ENCODE assay signal across 14 cellular contexts in genomic region chr3:12440927-12441326, GRCh38. TPM values are rescaled to one million over a fixed set of nuclear protein-coding genes. Genes with fewer than 3 reads are reported as not detected.
DNase-seq lines count a peak whose midpoint lies in the region; ATAC-seq, FAIRE-seq and TF ChIP-seq lines count a peak whose summit lies in the region.
"Had no signal": no experiment of that assay in that cellular context is flagged by ENCODE, and none has a peak within 500 bp of the region (broad histone marks: within the 10 kb centered on the region; RNA-seq: fewer than 3 reads in every experiment).

No MANE protein-coding gene starts in this region.

- H3K9me3 Mint-ChIP-seq in type B pancreatic cell = no peaks in the 10 kb centered on the region
- H3K9me3 Mint-ChIP-seq in stimulated activated naive CD8-positive, alpha-beta T cell treated with anti-CD3 and anti-CD28 coated beads, Interleukin-15, amount 100 ng/mL, for 72 hours = no peaks in the 10 kb centered on the region
- H3K9me3 Mint-ChIP-seq in natural killer cell treated with Interleukin-12 subunit alpha and Interleukin-12 subunit beta and Interleukin-15 and Interleukin-18, amount 100 ng/mL, for 72 hours = no peaks in the 10 kb centered on the region

- H2AFZ ChIP-seq in H1 (ENCODE audit: low read length) (no peak overlapping the region), HepG2 (ENCODE audit: low read length) (no peak overlapping the region)

- peak overlapping the region; percentile 60 for H3K27ac Mint-ChIP-seq in type B pancreatic cell
- H3K27ac Mint-ChIP-seq in stimulated activated naive CD8-positive, alpha-beta T cell treated with anti-CD3 and anti-CD28 coated beads, Interleukin-15, amount 100 ng/mL, for 72 hours = no peak overlapping the region
- H3K27ac Mint-ChIP-seq in natural killer cell treated with Interleukin-12 subunit alpha and Interleukin-12 subunit beta and Interleukin-15 and Interleukin-18, amount 100 ng/mL, for 72 hours = no peak overlapping the region
- H3K27ac Mint-ChIP-seq: activated naive CD8-positive, alpha-beta T cell had no signal

- TF ChIP-seq RAD21 in H1 (IDR thresholded peaks at IDR 0.05 in 1 of 2, conservative IDR thresholded peaks at IDR 0.05 in 1 of 2; ENCODE audit: low read depth in 2 of 2, low read length in 2 of 2) (no peak), HepG2 (CRISPR knock-in tag; IDR thresholded peaks at IDR 0.05) (no peak)

- CTCF ChIA-PET in H1 (lab: Charles Lee; ENCODE audit: partially characterized antibody) = interaction anchor here (0.5 kb wide), 1 partner anchor 500 kb away, joined by 3 read pairs; no protein-coding TSS in a partner anchor
- CTCF ChIA-PET in HepG2 (lab: Yijun Ruan, JAX; ENCODE audit: low intra/inter-chr PET ratio, low total read pairs) = no interaction called here

- H3K79me2 ChIP-seq in H1 (ENCODE audit: control insufficient read depth in 1 of 2, insufficient read depth in 2 of 2, low read length in 2 of 2) = no peaks in the 10 kb centered on the region
- H3K79me2 ChIP-seq in HepG2 (ENCODE audit: insufficient read depth, low read length) = no peaks in the 10 kb centered on the region

- TF ChIP-seq EP300 in H1 (IDR thresholded peaks at IDR 0.05; ENCODE audit: borderline replicate concordance in 1 of 2, low read depth in 2 of 2, low read length in 2 of 2) (no peak), HepG2 (IDR thresholded peaks at IDR 0.05; ENCODE audit: low read depth in 2 of 2, low read length in 2 of 2) (no peak), HepG2 (CRISPR knock-in tag; IDR thresholded peaks at IDR 0.05; ENCODE audit: borderline replicate concordance) (no peak)

- FAIRE-seq in H1 (lab: Jason Lieb, UNC) (no peak), HepG2 (lab: Jason Lieb, UNC) (no peak)

- no peak overlapping the region for H2BK120ac ChIP-seq in H1 (replicated peaks; ENCODE audit: low read depth, low read length)

- H3K9me3 ChIP-seq in H1 (ENCODE audit: insufficient read depth in 2 of 2, low read depth in 1 of 2, low read length in 1 of 2) (no peaks in the 10 kb centered on the region), HepG2 (ENCODE audit: low read length) (no peaks in the 10 kb centered on the region)

- TF ChIP-seq POLR2A in H1 (IDR thresholded peaks at IDR 0.05; ENCODE audit: control extremely low read depth in 1 of 2, low read depth in 2 of 2, low read length in 2 of 2) = no peak
- no peak for TF ChIP-seq POLR2A in HepG2 (IDR thresholded peaks at IDR 0.05; ENCODE audit: insufficient read depth in 1 of 2, low read depth in 2 of 2, low read length in 2 of 2)

- no peak overlapping the region for H4K5ac ChIP-seq in H1 (ENCODE audit: insufficient read length, low read depth, low read length)

- H3K4me2 ChIP-seq in H1 (ENCODE audit: insufficient read depth in 1 of 2, low read depth in 2 of 2, low read length in 2 of 2) (no peak overlapping the region), HepG2 (ENCODE audit: low read depth, low read length) (no peak overlapping the region)
- H3K4me2 ChIP-seq: smooth muscle cell had no signal

- H3K23me2 ChIP-seq in H1 (ENCODE audit: low read depth, low read length) = no peaks in the 10 kb centered on the region

- ATAC-seq in HepG2 (no peak), HG03095 (IDR thresholded peaks at IDR 0.05; ENCODE audit: unreplicated experiment) (no peak), HG03139 (IDR thresholded peaks at IDR 0.05; ENCODE audit: unreplicated experiment) (no peak)
- ATAC-seq in stimulated activated naive CD8-positive, alpha-beta T cell treated with anti-CD3 and anti-CD28 coated beads, Interleukin-15, amount 100 ng/mL, for 72 hours = no peak
- ATAC-seq in natural killer cell treated with Interleukin-12 subunit alpha and Interleukin-12 subunit beta and Interleukin-15 and Interleukin-18, amount 100 ng/mL, for 72 hours = no peak

- no peak overlapping the region for H3K56ac ChIP-seq in H1 (replicated peaks; ENCODE audit: insufficient read length, low read depth, low read length)

- H3K27me3 ChIP-seq in H1 (replicated peaks in 1 of 4; ENCODE audit: control insufficient read depth in 3 of 4, extremely low read depth in 1 of 4, insufficient read depth in 3 of 4, low read length in 3 of 4) = peaks cover 0 to 2% (median 0%) of the 10 kb centered on the region in 4 experiments; a peak in 3 of 7 replicates
- no peaks in the 10 kb centered on the region for H3K27me3 ChIP-seq in HepG2 (ENCODE audit: control insufficient read depth in 1 of 2, insufficient read depth in 2 of 2, low read length in 2 of 2)

- DNase-seq in M059J (ENCODE audit: low read depth) (peak; percentile 67), H1 (ENCODE audit: low read depth in 1 of 2, low spot score in 2 of 2) (no peak), HepG2 (ENCODE audit: low spot score) (no peak), type B pancreatic cell (ENCODE audit: extremely low spot score, unreplicated experiment) (no peak)
- DNase-seq in stimulated activated naive CD8-positive, alpha-beta T cell treated with anti-CD3 and anti-CD28 coated beads, Interleukin-15, amount 100 ng/mL, for 72 hours = no peak
- no peak for DNase-seq in natural killer cell treated with Interleukin-12 subunit alpha and Interleukin-12 subunit beta and Interleukin-15 and Interleukin-18, amount 100 ng/mL, for 72 hours (ENCODE audit: low spot score)
- DNase-seq: DMS79 treated with DMSO at 0.1 percent for 48 hours; effector CD8-positive, alpha-beta T cell; NCI-H1436 treated with DMSO at 0.1 percent for 48 hours; T-helper 9 cell had no signal

- H3K27me3 Mint-ChIP-seq in type B pancreatic cell = peaks cover 22% of the 10 kb centered on the region
- H3K27me3 Mint-ChIP-seq in stimulated activated naive CD8-positive, alpha-beta T cell treated with anti-CD3 and anti-CD28 coated beads, Interleukin-15, amount 100 ng/mL, for 72 hours = peaks cover 25% of the 10 kb centered on the region
- H3K27me3 Mint-ChIP-seq in natural killer cell treated with Interleukin-12 subunit alpha and Interleukin-12 subunit beta and Interleukin-15 and Interleukin-18, amount 100 ng/mL, for 72 hours = peaks cover 16 to 24% of the 10 kb centered on the region in 2 donors

- no peaks in the 10 kb centered on the region for H3K36me3 Mint-ChIP-seq in type B pancreatic cell
- no peaks in the 10 kb centered on the region for H3K36me3 Mint-ChIP-seq in natural killer cell treated with Interleukin-12 subunit alpha and Interleukin-12 subunit beta and Interleukin-15 and Interleukin-18, amount 100 ng/mL, for 72 hours
- H3K36me3 Mint-ChIP-seq: activated naive CD8-positive, alpha-beta T cell had no signal

- H3K4me1 ChIP-seq in H1 (replicated peaks in 1 of 4; ENCODE audit: control insufficient read depth in 3 of 4, insufficient read depth in 4 of 4, low read length in 3 of 4) = peaks cover 0 to 16% (median 6%) of the 10 kb centered on the region in 4 experiments; a peak in 5 of 7 replicates
- H3K4me1 ChIP-seq in HepG2 (ENCODE audit: insufficient read depth, low read length) = peaks cover 29% of the 10 kb centered on the region

- H3K14ac ChIP-seq in H1 (ENCODE audit: insufficient read length) = no peak overlapping the region

- in situ Hi-C loops in HepG2 (cut with HindIII; ENCODE audit: extremely low pct_ligation_motif_present, low pct_unique_long_range_greater_than_20kb) = no loop called here

- H3K27ac ChIP-seq in H1 (ENCODE audit: low read depth, low read length) (no peak overlapping the region), HepG2 (ENCODE audit: extremely low read length, insufficient read depth, low read length) (no peak overlapping the region)

- H3K9ac ChIP-seq in H1 (replicated peaks in 1 of 4; ENCODE audit: extremely low read depth in 1 of 4, low read depth in 3 of 4, low read length in 3 of 4) (no peak overlapping the region), HepG2 (ENCODE audit: insufficient read depth, low read depth, low read length) (no peak overlapping the region)

- no peak overlapping the region for H2AK5ac ChIP-seq in H1 (ENCODE audit: low read depth, low read length)

- POLR2A ChIA-PET in H1 (lab: Charles Lee; ENCODE audit: partially characterized antibody) (interaction anchor here (0.6 kb wide), 1 partner anchor 1167 kb away, joined by 5 read pairs; no protein-coding TSS in a partner anchor), HepG2 (lab: Yijun Ruan, JAX) (interaction anchor here (1.0 kb wide), 1 partner anchor 11 kb away, joined by 3 read pairs; no protein-coding TSS in a partner anchor)

- BruUV-seq in HepG2 (replicated peaks; lab: Mats Ljungman, UMichigan) = no TSS peak

- intact Hi-C loops in HepG2 (cut with micrococcal nuclease; ENCODE audit: unreplicated experiment) = no loop called here

- no peak overlapping the region for H3K18ac ChIP-seq in H1 (ENCODE audit: extremely low read depth, low read length)

- H3K36me3 ChIP-seq in H1 (ENCODE audit: control insufficient read depth in 2 of 4, insufficient read depth in 4 of 4, low read length in 3 of 4) = no peaks in the 10 kb centered on the region; a peak in 1 of 8 replicates
- H3K36me3 ChIP-seq in HepG2 (replicated peaks in 1 of 2; ENCODE audit: control insufficient read depth in 1 of 2, insufficient read depth in 2 of 2, low read length in 2 of 2) = no peaks in the 10 kb centered on the region

- H4K91ac ChIP-seq in H1 (replicated peaks; ENCODE audit: insufficient read length, low read length) = no peak overlapping the region

- H2BK15ac ChIP-seq in H1 (ENCODE audit: low read length) = no peak overlapping the region

- TF ChIP-seq CTCF in H1 (IDR thresholded peaks at IDR 0.05; ENCODE audit: control extremely low read depth in 1 of 3, insufficient read depth in 1 of 3, low read depth in 1 of 3, low read length in 3 of 3) = no peak
- no peak for TF ChIP-seq CTCF in HepG2 (CRISPR knock-in tag; IDR thresholded peaks at IDR 0.05)
- no peak for TF ChIP-seq CTCF in type B pancreatic cell (conservative IDR thresholded peaks at IDR 0.05)

- no peak overlapping the region for H3K4me3 Mint-ChIP-seq in type B pancreatic cell
- H3K4me3 Mint-ChIP-seq in stimulated activated naive CD8-positive, alpha-beta T cell treated with anti-CD3 and anti-CD28 coated beads, Interleukin-15, amount 100 ng/mL, for 72 hours = no peak overlapping the region
- no peak overlapping the region for H3K4me3 Mint-ChIP-seq in natural killer cell treated with Interleukin-12 subunit alpha and Interleukin-12 subunit beta and Interleukin-15 and Interleukin-18, amount 100 ng/mL, for 72 hours
- H3K4me3 Mint-ChIP-seq: activated naive CD8-positive, alpha-beta T cell had no signal

- H4K20me1 ChIP-seq in H1 (replicated peaks in 1 of 2; ENCODE audit: control insufficient read depth in 1 of 2, insufficient read depth in 2 of 2, low read length in 2 of 2) (no peaks in the 10 kb centered on the region), HepG2 (ENCODE audit: insufficient read depth, low read length) (no peaks in the 10 kb centered on the region)

- H3K4ac ChIP-seq in H1 (replicated peaks; ENCODE audit: insufficient read length, low read depth, low read length) = no peak overlapping the region

- no peak overlapping the region for H2BK5ac ChIP-seq in H1 (ENCODE audit: low read depth, low read length)

- no peaks in the 10 kb centered on the region for H3K79me1 ChIP-seq in H1 (ENCODE audit: low read depth, low read length)

- no peak overlapping the region for H2BK20ac ChIP-seq in H1 (ENCODE audit: low read length)

- peak overlapping the region; percentile 87 for H4K8ac ChIP-seq in H1 (ENCODE audit: extremely low read depth, insufficient read depth, low read length)

- H3K4me1 Mint-ChIP-seq in type B pancreatic cell (ENCODE audit: unreplicated experiment) = peaks cover 35% of the 10 kb centered on the region
- no peaks in the 10 kb centered on the region for H3K4me1 Mint-ChIP-seq in stimulated activated naive CD8-positive, alpha-beta T cell treated with anti-CD3 and anti-CD28 coated beads, Interleukin-15, amount 100 ng/mL, for 72 hours
- no peaks in the 10 kb centered on the region for H3K4me1 Mint-ChIP-seq in natural killer cell treated with Interleukin-12 subunit alpha and Interleukin-12 subunit beta and Interleukin-15 and Interleukin-18, amount 100 ng/mL, for 72 hours (ENCODE audit: low read depth in 2 of 2)

- H2BK12ac ChIP-seq in H1 (ENCODE audit: low read depth, low read length) = no peak overlapping the region

- no peak overlapping the region for H3K23ac ChIP-seq in H1 (ENCODE audit: insufficient read length)

- H3K4me3 ChIP-seq in H1 (ENCODE audit: extremely low read depth in 1 of 4, insufficient read depth in 2 of 4, low read depth in 3 of 4, low read length in 4 of 4) (no peak overlapping the region), HepG2 (replicated peaks in 1 of 3; ENCODE audit: insufficient read depth in 1 of 3, low read depth in 2 of 3, low read length in 3 of 3) (no peak overlapping the region)
- H3K4me3 ChIP-seq: smooth muscle cell had no signal

- 87% methylated on average over 12 of the region's 13 CpGs; no CpG with 5 or more reads in 1 of the 2 experiments for WGBS in H1 (ENCODE audit: extremely low coverage in 1 of 2, insufficient coverage in 1 of 2, insufficient read length in 1 of 2, insufficient replicate concordance in 2 of 2, low coverage in 1 of 2, low lambda C conversion rate in 2 of 2, missing lambda C conversion rate in 1 of 2), 2 experiments
- 97% methylated on average over 11 of the region's 13 CpGs for WGBS in HepG2 (ENCODE audit: low lambda C conversion rate)

RNA-seq across cellular contexts. Expression of gene TSEN2, which starts 43.4 kb away (rescaled TPM):
- 4.6 and 9.0 TPM in 2 replicates for total RNA-seq in M059J (2014; rRNA removed; shearing (Covaris generic))
- 22.4 and 22.6 TPM in 2 replicates for total RNA-seq in H1 (2021; fragmentation: NEBNext Ultra II Directional; extraction: Animal tissue kit (Norgen Biotek cat#: 25700))
- polyA plus RNA-seq in H1 (2011; rRNA removed) (15.1 and 16.1 TPM in 2 replicates), HepG2 (2011; rRNA removed) (11.0 and 11.5 TPM in 2 replicates)
- polyA plus RNA-seq in H1 (2011; cell fraction: cytosol; rRNA removed) = 19.9 TPM
- polyA plus RNA-seq in H1 (2011; cell fraction: nucleus; rRNA removed) = 25.3 TPM
- polyA plus RNA-seq in H1 (2012, experiment 1 of 2) = 18.6 to 29.2 TPM (median 20.1 TPM) in 4 replicates
- polyA plus RNA-seq in H1 (2012, experiment 2 of 2) = 3.7 TPM
- polyA plus RNA-seq in H1 (2013, experiment 1 of 2) = 12.7 TPM
- 13.0 TPM for polyA plus RNA-seq in H1 (2013, experiment 2 of 2)
- 24.3 and 25.5 TPM in 2 replicates for polyA minus RNA-seq in H1 (2011; rRNA and poly(A)+ RNA removed)
- 17.8 TPM for polyA minus RNA-seq in H1 (2011; cell fraction: cytosol; rRNA and poly(A)+ RNA removed)
- polyA minus RNA-seq in H1 (2011; cell fraction: nucleus; rRNA and poly(A)+ RNA removed) = 34.5 TPM
- total RNA-seq in HepG2 (2016; rRNA removed; fragmentation: Illumina TruSeq; extraction: Trizol) (16.4 and 17.3 TPM in 2 replicates), type B pancreatic cell (ENCODE audit: low replicate concordance) (15.5 and 27.7 TPM in 2 replicates)
- 8.7 and 13.6 TPM in 2 replicates for total RNA-seq in HepG2 (2016; cell fraction: cytosol; rRNA removed; fragmentation: Illumina TruSeq; extraction: Trizol; ENCODE audit: low read depth)
- 15.8 and 19.3 TPM in 2 replicates for total RNA-seq in HepG2 (2016; cell fraction: insoluble cytoplasmic fraction; rRNA removed; fragmentation: Illumina TruSeq; extraction: Trizol)
- 9.1 and 9.4 TPM in 2 replicates for total RNA-seq in HepG2 (2016; cell fraction: membrane; rRNA removed; fragmentation: Illumina TruSeq; extraction: Trizol)
- total RNA-seq in HepG2 (2016; cell fraction: nucleus; rRNA removed; fragmentation: Illumina TruSeq; extraction: Trizol) = 21.4 and 24.3 TPM in 2 replicates
- 3.9 and 4.1 TPM in 2 replicates for polyA plus RNA-seq in HepG2 (2011; cell fraction: cytosol; rRNA removed)
- polyA plus RNA-seq in HepG2 (2011; cell fraction: nucleus; rRNA removed) = 14.2 and 17.5 TPM in 2 replicates
- polyA plus RNA-seq in HepG2 (2012) = 8.1 and 9.3 TPM in 2 replicates
- polyA plus RNA-seq in HepG2 (2016; cell fraction: cytosol; fragmentation: Illumina TruSeq; extraction: Trizol; ENCODE audit: low read depth) = 2.0 and 2.5 TPM in 2 replicates
- polyA plus RNA-seq in HepG2 (2016; cell fraction: insoluble cytoplasmic fraction; fragmentation: Illumina TruSeq; extraction: Trizol; ENCODE audit: low read depth) = 13.0 and 13.8 TPM in 2 replicates
- 2.9 and 4.2 TPM in 2 replicates for polyA plus RNA-seq in HepG2 (2016; cell fraction: membrane; fragmentation: Illumina TruSeq; extraction: Trizol; ENCODE audit: low read depth)
- polyA plus RNA-seq in HepG2 (2016; cell fraction: nucleus; fragmentation: Illumina TruSeq; extraction: Trizol; ENCODE audit: insufficient read depth, low read depth) = 28.7 and 33.4 TPM in 2 replicates
- polyA minus RNA-seq in HepG2 (2011; rRNA and poly(A)+ RNA removed; ENCODE audit: low replicate concordance) = 19.0 and 68.2 TPM in 2 replicates
- 5.5 and 5.6 TPM in 2 replicates for polyA minus RNA-seq in HepG2 (2011; cell fraction: cytosol; rRNA and poly(A)+ RNA removed)
- polyA minus RNA-seq in HepG2 (2011; cell fraction: nucleus; rRNA and poly(A)+ RNA removed) = 27.9 and 34.7 TPM in 2 replicates
- total RNA-seq in natural killer cell treated with Interleukin-12 subunit alpha and Interleukin-12 subunit beta and Interleukin-15 and Interleukin-18, amount 100 ng/mL, for 72 hours = 10 to 100 TPM; 12.9 to 32.1 TPM
